1 cellular context compared by ENCODE assay signal in genomic region chr17:46003907-46004748, GRCh38.
TF ChIP-seq lines count a peak whose summit lies in the region.

No MANE protein-coding gene starts in this region.

TF ChIP-seq in IMR-90, 13 proteins besides CTCF, POLR2A, EP300 and RAD21:
- TF ChIP-seq MAZ (IDR thresholded peaks at IDR 0.05; ENCODE audit: borderline replicate concordance, low read depth, low read length) (no peak), MXI1 (IDR thresholded peaks at IDR 0.05; ENCODE audit: borderline replicate concordance, low read depth, low read length) (no peak), NFE2L2 (IDR thresholded peaks at IDR 0.05; ENCODE audit: low read depth, low read length) (no peak), MAFK (IDR thresholded peaks at IDR 0.05; ENCODE audit: low read depth, low read length) (no peak), RFX5 (IDR thresholded peaks at IDR 0.05; ENCODE audit: low read depth, low read length) (no peak), CHD1 (IDR thresholded peaks at IDR 0.05; ENCODE audit: low read depth, low read length) (no peak), FOS (IDR thresholded peaks at IDR 0.05; ENCODE audit: low read depth, low read length) (no peak), BHLHE40 (IDR thresholded peaks at IDR 0.05; ENCODE audit: low read depth, low read length) (no peak), RCOR1 (IDR thresholded peaks at IDR 0.05; ENCODE audit: insufficient replicate concordance, low read length) (no peak), USF2 (IDR thresholded peaks at IDR 0.05; ENCODE audit: low read depth, low read length) (no peak), ELK1 (IDR thresholded peaks at IDR 0.05; ENCODE audit: borderline replicate concordance, low read depth, low read length) (no peak), CEBPB (IDR thresholded peaks at IDR 0.05; ENCODE audit: low read depth, low read length) (no peak), SMC3 (IDR thresholded peaks at IDR 0.05; ENCODE audit: low read depth, low read length) (no peak)
